In the genomic region with DNA sequence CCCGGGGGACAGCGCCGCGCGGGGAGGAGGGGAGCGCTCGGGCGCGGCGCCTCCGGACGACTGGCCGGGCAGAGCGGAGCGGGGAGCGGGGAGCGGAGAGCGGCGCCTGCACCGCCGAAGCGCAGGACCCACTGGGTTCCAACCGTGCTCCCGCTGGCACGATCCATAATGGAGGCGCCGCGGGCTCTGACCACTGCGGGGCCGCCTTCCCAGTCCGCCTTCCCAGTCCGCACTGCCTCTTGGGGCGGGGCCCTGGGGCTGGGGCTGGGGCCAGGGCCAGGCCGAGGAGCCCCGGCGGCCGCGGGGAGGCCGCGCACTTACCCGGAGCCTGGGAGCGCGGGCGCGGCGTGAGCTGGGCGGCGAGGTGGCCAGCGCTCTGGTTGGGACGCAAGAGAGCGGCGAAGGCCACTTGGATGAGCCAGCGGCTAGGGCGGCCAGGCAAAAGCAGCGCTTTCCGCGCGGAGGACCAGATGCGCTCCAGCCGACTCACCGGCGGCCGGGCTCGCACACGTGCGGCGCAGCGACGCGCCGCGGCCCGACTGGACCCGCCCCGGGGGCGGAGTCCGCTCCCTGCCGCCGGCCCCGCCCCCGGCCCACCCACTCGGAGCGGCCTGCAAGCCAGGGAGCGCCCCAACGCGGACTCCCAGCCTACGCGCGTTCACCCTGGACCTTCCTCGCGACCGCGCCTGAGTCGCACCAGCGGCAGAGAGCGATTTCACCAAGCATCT, we compare ENCODE assay signal across 8 cellular contexts. TPM values are rescaled to one million over a fixed set of nuclear protein-coding genes. Genes with fewer than 3 reads are reported as not detected.
DNase-seq lines count a peak whose midpoint lies in the region; ATAC-seq and TF ChIP-seq lines count a peak whose summit lies in the region.

A gene with protein sequence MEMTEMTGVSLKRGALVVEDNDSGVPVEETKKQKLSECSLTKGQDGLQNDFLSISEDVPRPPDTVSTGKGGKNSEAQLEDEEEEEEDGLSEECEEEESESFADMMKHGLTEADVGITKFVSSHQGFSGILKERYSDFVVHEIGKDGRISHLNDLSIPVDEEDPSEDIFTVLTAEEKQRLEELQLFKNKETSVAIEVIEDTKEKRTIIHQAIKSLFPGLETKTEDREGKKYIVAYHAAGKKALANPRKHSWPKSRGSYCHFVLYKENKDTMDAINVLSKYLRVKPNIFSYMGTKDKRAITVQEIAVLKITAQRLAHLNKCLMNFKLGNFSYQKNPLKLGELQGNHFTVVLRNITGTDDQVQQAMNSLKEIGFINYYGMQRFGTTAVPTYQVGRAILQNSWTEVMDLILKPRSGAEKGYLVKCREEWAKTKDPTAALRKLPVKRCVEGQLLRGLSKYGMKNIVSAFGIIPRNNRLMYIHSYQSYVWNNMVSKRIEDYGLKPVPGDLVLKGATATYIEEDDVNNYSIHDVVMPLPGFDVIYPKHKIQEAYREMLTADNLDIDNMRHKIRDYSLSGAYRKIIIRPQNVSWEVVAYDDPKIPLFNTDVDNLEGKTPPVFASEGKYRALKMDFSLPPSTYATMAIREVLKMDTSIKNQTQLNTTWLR (minus strand): TSS at position 541 of the 728 bp plus-strand sequence. CDS start 13,759 bp downstream, outside the sequence.

- no peaks in the 10 kb centered on the region for H3K36me3 Mint-ChIP-seq in endothelial cell (ENCODE audit: low read depth, unreplicated experiment)

- no peaks in the 10 kb centered on the region for H3K27me3 Mint-ChIP-seq in endothelial cell (ENCODE audit: unreplicated experiment)

- DNase-seq in COR-L47 (lab: John Stamatoyannopoulos, UW) = peak; percentile 89
- DNase-seq in HT1080 (ENCODE audit: low read depth) = peak; percentile 80
- DNase-seq in NOMO-1 treated with dmso at 0.1 percent for 144 hours (lab: John Stamatoyannopoulos, UW; ENCODE audit: unreplicated experiment) = peak; percentile 24
- peak; percentile 81 for DNase-seq in activated CD8-positive, alpha-beta memory T cell treated with anti-CD3 and anti-CD28 coated beads, Interleukin-2, amount 50 U/mL, for 4 hours
- DNase-seq in endothelial cell (ENCODE audit: low spot score) = peak; percentile 87
- DNase-seq in middle frontal gyrus (ENCODE audit: extremely low spot score, low spot score) = peak; percentile 82
- DNase-seq in stimulated activated CD8-positive, alpha-beta memory T cell treated with anti-CD3 and anti-CD28 coated beads, Interleukin-2, amount 100 ng/mL, for 1 hour (ENCODE audit: low read depth in 2 of 2) = peak; percentile 56 to 68

- peaks cover 7% of the 10 kb centered on the region for H3K4me1 Mint-ChIP-seq in endothelial cell (ENCODE audit: unreplicated experiment)

- peak; percentile 78 for ATAC-seq in GM21360 (IDR thresholded peaks at IDR 0.05; ENCODE audit: unreplicated experiment)

- H3K27ac Mint-ChIP-seq in endothelial cell (ENCODE audit: unreplicated experiment) = no peak within 1 kb of the TSS

- TF ChIP-seq CTCF in endothelial cell (IDR thresholded peaks at IDR 0.05; ENCODE audit: unreplicated experiment) = no peak

- peak within 1 kb of the TSS; percentile 95 for H3K4me3 Mint-ChIP-seq in endothelial cell (ENCODE audit: unreplicated experiment)

- H3K9me3 Mint-ChIP-seq in endothelial cell (ENCODE audit: unreplicated experiment) = no peaks in the 10 kb centered on the region

RNA-seq across cellular contexts. Expression of the gene that starts here (rescaled TPM):
- 25.8 and 29.7 TPM in 2 replicates for total RNA-seq in HT1080 (2014; rRNA removed; shearing (Covaris generic))
- 22.2 and 24.3 TPM in 2 replicates for polyA plus RNA-seq in HT1080 (2015; cell fraction: cytosol; rRNA removed)
- 30.1 and 68.7 TPM in 2 replicates for polyA plus RNA-seq in HT1080 (2015; cell fraction: nucleus; rRNA removed)
- total RNA-seq in endothelial cell (ENCODE audit: unreplicated experiment) = 14.4 TPM

Comparison
In these comparisons a context has a peak if more than half of its experiments do, and no peak if none do; other contexts are left out.
1. Peak in every context shown above with its lines: DNase-seq and ATAC-seq.
2. DNase-seq: peak in every context shown above with its lines; median percentile 89 in COR-L47; 87 in endothelial cell; 82 in middle frontal gyrus; 81 in activated CD8-positive, alpha-beta memory T cell treated with anti-CD3 and anti-CD28 coated beads, Interleukin-2, amount 50 U/mL, for 4 hours; 80 in HT1080; 62 in stimulated activated CD8-positive, alpha-beta memory T cell treated with anti-CD3 and anti-CD28 coated beads, Interleukin-2, amount 100 ng/mL, for 1 hour; 24 in NOMO-1 treated with dmso at 0.1 percent for 144 hours.